ENCODE assay signal across 8 cellular contexts in genomic region chr10:24951201-24952145, GRCh38. TPM values are rescaled to one million over a fixed set of nuclear protein-coding genes. Genes with fewer than 3 reads are reported as not detected.
DNase-seq lines count a peak whose midpoint lies in the region; ATAC-seq and TF ChIP-seq lines count a peak whose summit lies in the region.

No MANE protein-coding gene starts in this region.

- CTCF ChIA-PET in activated CD8-positive, alpha-beta T cell treated with anti-CD3 and anti-CD28 coated beads, Interleukin-2, amount 10 ng/mL, durations not matched to agents 7 days and 5 days (lab: Charles Lee), result interaction anchor here (0.8 to 1.2 kb wide), 6 partner anchors 9 to 343 kb away, joined by 3 to 5 read pairs (median 3); no protein-coding TSS in a partner anchor

- no peaks in the 10 kb centered on the region for H3K36me3 ChIP-seq in HUES6 (ENCODE audit: control insufficient read depth, insufficient read depth, low read length)
- no peaks in the 10 kb centered on the region for H3K36me3 ChIP-seq in osteoblast (ENCODE audit: insufficient read depth, low read length)

- no peaks in the 10 kb centered on the region for H3K79me2 ChIP-seq in osteoblast (ENCODE audit: insufficient read depth, low read length)

- H3K9ac ChIP-seq in HUES6 (ENCODE audit: low read length), result peak overlapping the region; percentile 97

- no peaks in the 10 kb centered on the region for H3K36me3 Mint-ChIP-seq in activated CD8-positive, alpha-beta T cell treated with anti-CD3 and anti-CD28 coated beads, Interleukin-2, amount 10 ng/mL, durations not matched to agents 7 days and 5 days (ENCODE audit: low read depth)
- H3K36me3 Mint-ChIP-seq in glutamatergic neuron (ENCODE audit: unreplicated experiment), result no peaks in the 10 kb centered on the region

- H3K27me3 Mint-ChIP-seq in activated CD8-positive, alpha-beta T cell treated with anti-CD3 and anti-CD28 coated beads, Interleukin-2, amount 10 ng/mL, durations not matched to agents 7 days and 5 days (ENCODE audit: low read depth), result no peaks in the 10 kb centered on the region
- H3K27me3 Mint-ChIP-seq in glutamatergic neuron (ENCODE audit: unreplicated experiment), result peaks cover 8% of the 10 kb centered on the region

- TF ChIP-seq CTCF in glutamatergic neuron (IDR thresholded peaks at IDR 0.05; ENCODE audit: partially characterized antibody, unreplicated experiment) (no peak), osteoblast (IDR thresholded peaks at IDR 0.05; ENCODE audit: extremely low read depth, low read depth, low read length) (no peak)

- H4K20me1 ChIP-seq in osteoblast (ENCODE audit: insufficient read depth, low read length), result no peaks in the 10 kb centered on the region

- peak overlapping the region; percentile 84 for H3K27ac Mint-ChIP-seq in activated CD8-positive, alpha-beta T cell treated with anti-CD3 and anti-CD28 coated beads, Interleukin-2, amount 10 ng/mL, durations not matched to agents 7 days and 5 days
- H3K27ac Mint-ChIP-seq in glutamatergic neuron (ENCODE audit: unreplicated experiment), result peak overlapping the region; percentile 88

- H3K27ac ChIP-seq in HUES6 (ENCODE audit: low read depth, low read length), result peak overlapping the region; percentile 86
- H3K27ac ChIP-seq in osteoblast (ENCODE audit: low read depth, low read length), result peak overlapping the region; percentile 79

- DNase-seq in NCI-H1105 treated with DMSO at 0.1 percent for 48 hours (lab: John Stamatoyannopoulos, UW) (peak; percentile 26), NCI-H1105 (lab: John Stamatoyannopoulos, UW) (no peak), glutamatergic neuron (peak; percentile 36), osteoblast (ENCODE audit: insufficient read length, low spot score, missing footprints) (peak; percentile 86)
- DNase-seq in activated CD8-positive, alpha-beta T cell treated with anti-CD3 and anti-CD28 coated beads, Interleukin-2, amount 10 ng/mL, durations not matched to agents 7 days and 5 days, result peak; percentile 38

- H3K27me3 ChIP-seq in HUES6 (ENCODE audit: control insufficient read depth, insufficient read depth, low read length) (no peaks in the 10 kb centered on the region), osteoblast (ENCODE audit: insufficient read depth, low read length) (no peaks in the 10 kb centered on the region)

- peak overlapping the region; percentile 89 for H3K4me2 ChIP-seq in osteoblast (ENCODE audit: insufficient read depth, low read length)

- POLR2A ChIA-PET in activated CD8-positive, alpha-beta T cell treated with anti-CD3 and anti-CD28 coated beads, Interleukin-2, amount 10 ng/mL, durations not matched to agents 7 days and 5 days (lab: Charles Lee), result interaction anchor here (0.7 to 1.3 kb wide), 3 partner anchors 12 to 57 kb away, joined by 4 to 6 read pairs (median 5); no protein-coding TSS in a partner anchor

- peak; percentile 39 for ATAC-seq in activated CD8-positive, alpha-beta T cell treated with anti-CD3 and anti-CD28 coated beads, Interleukin-2, amount 10 ng/mL, durations not matched to agents 7 days and 5 days
- ATAC-seq in GM21515 (IDR thresholded peaks at IDR 0.05; ENCODE audit: unreplicated experiment) (no peak), HG02623 (IDR thresholded peaks at IDR 0.05; ENCODE audit: unreplicated experiment) (no peak)

- H3K9me3 ChIP-seq in HUES6 (ENCODE audit: control insufficient read depth, insufficient read depth, low read depth, low read length) (no peaks in the 10 kb centered on the region), osteoblast (ENCODE audit: low read depth, low read length) (no peaks in the 10 kb centered on the region)

- H3K4me1 Mint-ChIP-seq in activated CD8-positive, alpha-beta T cell treated with anti-CD3 and anti-CD28 coated beads, Interleukin-2, amount 10 ng/mL, durations not matched to agents 7 days and 5 days (ENCODE audit: low read depth), result peaks cover 22% of the 10 kb centered on the region
- peaks cover 24% of the 10 kb centered on the region for H3K4me1 Mint-ChIP-seq in glutamatergic neuron (ENCODE audit: low read depth, unreplicated experiment)

- H3K4me3 Mint-ChIP-seq in activated CD8-positive, alpha-beta T cell treated with anti-CD3 and anti-CD28 coated beads, Interleukin-2, amount 10 ng/mL, durations not matched to agents 7 days and 5 days, result peak overlapping the region; percentile 74
- H3K4me3 Mint-ChIP-seq in glutamatergic neuron (ENCODE audit: unreplicated experiment), result peak overlapping the region; percentile 80

- peak overlapping the region; percentile 92 for H2AFZ ChIP-seq in osteoblast (ENCODE audit: low read length)

- H3K4me3 ChIP-seq in HUES6 (ENCODE audit: low read depth, low read length), result peak overlapping the region; percentile 86
- peak overlapping the region; percentile 78 for H3K4me3 ChIP-seq in osteoblast (ENCODE audit: insufficient read depth, low read length)

- no peaks in the 10 kb centered on the region for H3K9me3 Mint-ChIP-seq in activated CD8-positive, alpha-beta T cell treated with anti-CD3 and anti-CD28 coated beads, Interleukin-2, amount 10 ng/mL, durations not matched to agents 7 days and 5 days (ENCODE audit: insufficient read depth)
- peaks cover 14% of the 10 kb centered on the region for H3K9me3 Mint-ChIP-seq in glutamatergic neuron (ENCODE audit: unreplicated experiment)

- H3K4me1 ChIP-seq in HUES6 (ENCODE audit: control insufficient read depth, insufficient read depth, low read length) (peaks cover 20% of the 10 kb centered on the region), osteoblast (ENCODE audit: insufficient read depth, low read length) (peaks cover 27% of the 10 kb centered on the region)

RNA-seq across cellular contexts. Expression of gene PRTFDC1, which starts 0.9 kb away (rescaled TPM):
- total RNA-seq in activated CD8-positive, alpha-beta T cell treated with anti-CD3 and anti-CD28 coated beads, Interleukin-2, amount 10 ng/mL, durations not matched to agents 7 days and 5 days, result 1 to 10 TPM; 1.6 to 2.9 TPM
- total RNA-seq in glutamatergic neuron (ENCODE audit: unreplicated experiment), result 14.4 TPM
- 5.1 and 5.3 TPM in 2 replicates for total RNA-seq in osteoblast
